19 cellular contexts compared by ENCODE assay signal in the genomic region with DNA sequence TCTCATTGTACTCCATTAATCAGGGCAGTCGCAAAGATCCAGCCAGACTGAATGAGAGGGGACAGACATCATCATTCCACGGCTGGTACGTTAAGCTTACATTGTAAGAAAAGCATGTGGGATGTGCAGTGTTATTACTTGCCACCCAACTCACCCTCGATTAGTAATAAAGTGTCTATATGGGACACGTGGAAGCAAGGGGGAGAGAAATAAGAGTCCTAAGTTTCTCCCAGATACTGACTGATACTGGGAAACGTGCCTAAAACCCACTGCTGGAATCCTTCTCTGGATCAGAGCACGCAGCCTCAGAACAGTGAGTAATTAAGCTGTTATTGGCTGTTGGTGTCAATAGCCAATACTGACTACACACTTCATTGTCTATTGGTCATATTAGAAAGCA.
A peak's percentile ranks its signal among the peaks of the same experiment; 100 is the strongest.
DNase-seq lines count a peak whose midpoint lies in the region; ATAC-seq and TF ChIP-seq lines count a peak whose summit lies in the region.
"Had no signal": no experiment of that assay in that cellular context is flagged by ENCODE, and none has a peak within 500 bp of the region (broad histone marks: within the 10 kb centered on the region; RNA-seq: fewer than 3 reads in every experiment).

No MANE protein-coding gene starts in this region.

- intact Hi-C loops in MCF 10A (cut with micrococcal nuclease) = no loop called here
- intact Hi-C loops in tibial artery (cut with DNase I; ENCODE audit: low total_unique reads) = no loop called here
- intact Hi-C loops in left colon (cut with DNase I, micrococcal nuclease) = no loop called here

- no peaks in the 10 kb centered on the region for H3K27me3 Mint-ChIP-seq in MCF 10A (ENCODE audit: insufficient read depth, unreplicated experiment)
- peaks cover under 1% of the 10 kb centered on the region for H3K27me3 Mint-ChIP-seq in activated T-cell treated with anti-CD3 and anti-CD28 coated beads, Interleukin-2, amount 50 U/mL, for 72 hours (ENCODE audit: low read depth)

- no peaks in the 10 kb centered on the region for H3K4me1 Mint-ChIP-seq in MCF 10A (ENCODE audit: insufficient read depth, unreplicated experiment)
- no peaks in the 10 kb centered on the region for H3K4me1 Mint-ChIP-seq in activated T-cell treated with anti-CD3 and anti-CD28 coated beads, Interleukin-2, amount 50 U/mL, for 72 hours (ENCODE audit: low read depth)
- H3K4me1 Mint-ChIP-seq: activated T-helper 17 cell treated with anti-CD3 and anti-CD28 coated beads, Interleukin-2, amount 50 U/mL, for 72 hours had no signal

- DNase-seq in HT1080 (ENCODE audit: low read depth) (peak; percentile 12), MCF 10A (ENCODE audit: unreplicated experiment) (peak; percentile 55), kidney tubule cell (ENCODE audit: low spot score) (peak; percentile 49), tibial artery (no peak), NCI-H2029 (lab: John Stamatoyannopoulos, UW) (no peak), left colon (no peak)
- no peak for DNase-seq in activated T-cell treated with anti-CD3 and anti-CD28 coated beads, Interleukin-2, amount 50 U/mL, for 72 hours
- DNase-seq: activated CD4-positive, CD25-positive, alpha-beta regulatory T cell treated with anti-CD3 and anti-CD28 coated beads, Interleukin-2, amount 50 U/mL, for 72 hours; central memory CD4-positive, alpha-beta T cell; effector CD8-positive, alpha-beta T cell; H7; mucosa of descending colon; NCI-H1105; NCI-H748 treated with DMSO at 0.1 percent for 48 hours; stimulated activated naive CD4-positive, alpha-beta T cell; T1000 had no signal

- CTCF ChIA-PET in MCF 10A (lab: Yijun Ruan, JAX) = no interaction called here

- no peaks in the 10 kb centered on the region for H3K36me3 Mint-ChIP-seq in MCF 10A (ENCODE audit: insufficient read depth, unreplicated experiment)
- no peaks in the 10 kb centered on the region for H3K36me3 Mint-ChIP-seq in activated T-cell treated with anti-CD3 and anti-CD28 coated beads, Interleukin-2, amount 50 U/mL, for 72 hours (ENCODE audit: insufficient read depth in 2 of 2)

- H3K9me3 Mint-ChIP-seq in MCF 10A (ENCODE audit: unreplicated experiment) = peaks cover 27% of the 10 kb centered on the region
- no peaks in the 10 kb centered on the region for H3K9me3 Mint-ChIP-seq in activated T-cell treated with anti-CD3 and anti-CD28 coated beads, Interleukin-2, amount 50 U/mL, for 72 hours
- H3K9me3 Mint-ChIP-seq: activated T-helper 17 cell treated with anti-CD3 and anti-CD28 coated beads, Interleukin-2, amount 50 U/mL, for 72 hours had no signal

- peaks cover 0 to 52% (median 39%) of the 10 kb centered on the region in 4 donors for H3K4me1 ChIP-seq in tibial artery
- H3K4me1 ChIP-seq: BLaER1 had no signal

- H3K27me3 ChIP-seq in tibial artery = no peaks in the 10 kb centered on the region
- H3K27me3 ChIP-seq: BLaER1, neutrophil had no signal

- no peak for ATAC-seq in left colon
- ATAC-seq in activated T-cell treated with anti-CD3 and anti-CD28 coated beads, Interleukin-2, amount 50 U/mL, for 72 hours (replicated peaks in 1 of 2) = no peak
- ATAC-seq: activated T-helper 17 cell treated with anti-CD3 and anti-CD28 coated beads, Interleukin-2, amount 50 U/mL, for 72 hours; mucosa of descending colon had no signal

- no TSS peak for BruUV-seq in MCF 10A (replicated peaks; lab: Mats Ljungman, UMichigan)

- H3K4me3 Mint-ChIP-seq in MCF 10A (ENCODE audit: unreplicated experiment) = no peak overlapping the region
- no peak overlapping the region for H3K4me3 Mint-ChIP-seq in activated T-cell treated with anti-CD3 and anti-CD28 coated beads, Interleukin-2, amount 50 U/mL, for 72 hours
- H3K4me3 Mint-ChIP-seq: activated T-helper 17 cell treated with anti-CD3 and anti-CD28 coated beads, Interleukin-2, amount 50 U/mL, for 72 hours had no signal

- H3K36me3 ChIP-seq in tibial artery = no peaks in the 10 kb centered on the region
- H3K36me3 ChIP-seq: BLaER1, neutrophil had no signal

- POLR2A ChIA-PET in MCF 10A (lab: Yijun Ruan, JAX) = no interaction called here

- no peak for TF ChIP-seq CTCF in MCF 10A (IDR thresholded peaks at IDR 0.05; ENCODE audit: unreplicated experiment)
- no peak for TF ChIP-seq CTCF in tibial artery (IDR thresholded peaks at IDR 0.05)

- H3K9me3 ChIP-seq in tibial artery = no peaks in the 10 kb centered on the region
- H3K9me3 ChIP-seq: BLaER1, mucosa of descending colon, neutrophil had no signal

- peak overlapping the region; percentile 53 to 76 for H3K27ac ChIP-seq in tibial artery
- H3K27ac ChIP-seq: BLaER1, neutrophil had no signal

- peak overlapping the region in 1 of 2 donors; percentile 7 for H3K4me3 ChIP-seq in tibial artery
- H3K4me3 ChIP-seq: BLaER1, mucosa of descending colon had no signal

- H3K27ac Mint-ChIP-seq in MCF 10A (ENCODE audit: low read depth, unreplicated experiment) = no peak overlapping the region
- no peak overlapping the region for H3K27ac Mint-ChIP-seq in activated T-cell treated with anti-CD3 and anti-CD28 coated beads, Interleukin-2, amount 50 U/mL, for 72 hours
- H3K27ac Mint-ChIP-seq: activated T-helper 17 cell treated with anti-CD3 and anti-CD28 coated beads, Interleukin-2, amount 50 U/mL, for 72 hours had no signal

Comparison
In these comparisons a context has a peak if more than half of its experiments do, and no peak if none do; other contexts are left out.
1. DNase-seq: peak in HT1080 (single experiment), MCF 10A (single experiment) and kidney tubule cell (single experiment); none in tibial artery (0 of 2), NCI-H2029 (single experiment), left colon (0 of 2) and activated T-cell treated with anti-CD3 and anti-CD28 coated beads, Interleukin-2, amount 50 U/mL, for 72 hours (0 of 2).